ENCODE assay signal across 9 cellular contexts in the genomic region with DNA sequence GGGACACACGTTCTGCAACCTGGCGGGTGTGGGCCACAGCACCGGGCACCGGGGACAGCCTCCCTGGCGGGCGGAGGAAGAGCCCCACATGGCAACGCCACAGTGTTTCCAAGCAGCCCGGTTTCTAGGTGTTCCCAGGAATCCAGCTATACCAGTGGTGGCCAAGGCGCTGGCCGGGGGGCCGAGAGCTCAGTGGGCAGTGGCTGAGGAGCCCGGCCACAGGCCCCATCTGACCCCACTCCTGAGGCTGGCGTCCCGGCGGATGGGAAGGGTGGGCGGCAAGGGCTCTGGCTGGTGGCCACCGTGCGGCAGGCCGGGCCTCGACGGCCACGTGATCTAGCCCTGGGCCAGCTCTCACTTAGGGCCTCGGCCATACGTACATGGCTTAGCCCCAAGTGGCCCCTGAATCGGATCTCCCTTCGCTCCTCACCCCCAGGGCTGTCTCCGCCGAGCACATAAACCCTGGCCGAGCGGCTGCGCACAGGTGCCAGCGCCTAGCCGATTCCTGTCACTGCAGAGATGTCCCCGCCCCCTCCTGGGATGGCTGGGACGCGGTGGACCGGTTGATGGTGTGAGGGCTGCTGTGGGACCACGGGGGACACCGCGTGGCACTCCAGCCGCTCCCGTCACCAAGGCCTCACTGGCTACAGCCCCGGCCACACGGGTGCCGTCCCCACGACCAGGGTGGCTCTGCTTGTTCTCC.
DNase-seq lines count a peak whose midpoint lies in the region; ATAC-seq and TF ChIP-seq lines count a peak whose summit lies in the region.
"Had no signal": no experiment of that assay in that cellular context is flagged by ENCODE, and none has a peak within 500 bp of the region (broad histone marks: within the 10 kb centered on the region; RNA-seq: fewer than 3 reads in every experiment).

No MANE protein-coding gene starts in this region.

- H3K27ac ChIP-seq in adipose tissue (ENCODE audit: low read depth, low read length) (peak overlapping the region; percentile 38), prostate gland (peak overlapping the region; percentile 66 to 74)

- DNase-seq in AG10803 (ENCODE audit: low read depth) = peak; percentile 74
- DNase-seq in hepatic stellate cell (ENCODE audit: low spot score) = peak; percentile 82
- no peak for DNase-seq in prostate gland (ENCODE audit: low spot score)
- DNase-seq in HAP-1 (ENCODE audit: low spot score in 2 of 2) = no peak
- no peak for DNase-seq in activated CD4-positive, CD25-positive, alpha-beta regulatory T cell treated with anti-CD3 and anti-CD28 coated beads, Interleukin-2, amount 50 U/mL, for 72 hours
- DNase-seq in activated naive CD4-positive, alpha-beta T cell (lab: John Stamatoyannopoulos, UW) = no peak
- DNase-seq: NCI-H2081 had no signal

- no peaks in the 10 kb centered on the region for H3K27me3 ChIP-seq in prostate gland (replicated peaks; ENCODE audit: insufficient read depth)
- H3K27me3 ChIP-seq in HAP-1 (ENCODE audit: low read depth) = no peaks in the 10 kb centered on the region

- ATAC-seq in HG03196 (IDR thresholded peaks at IDR 0.05; ENCODE audit: unreplicated experiment) = no peak

- H3K4me3 ChIP-seq in AG10803 (ENCODE audit: low read length) (no peak overlapping the region), prostate gland (peak overlapping the region in 1 of 2 donors; percentile 3), HAP-1 (no peak overlapping the region)

- TF ChIP-seq POLR2A in prostate gland (IDR thresholded peaks at IDR 0.05) = no peak

- H3K36me3 ChIP-seq in prostate gland = no peaks in the 10 kb centered on the region
- no peaks in the 10 kb centered on the region for H3K36me3 ChIP-seq in HAP-1 (replicated peaks)

- peaks cover 23% of the 10 kb centered on the region for H3K4me1 ChIP-seq in prostate gland (replicated peaks)
- H3K4me1 ChIP-seq in HAP-1 = no peaks in the 10 kb centered on the region

- in situ Hi-C loops in HAP-1 (cut with MboI; ENCODE audit: low sequenced_read_pairs) = no loop called here

- WGBS in adipose tissue, 3 donors = 63 to 75% (median 70%) methylated on average over 41 to 46 of the region's 46 CpGs
- WGBS in prostate gland = 34% methylated on average over 39 of the region's 46 CpGs

- no peak for TF ChIP-seq CTCF in AG10803 (conservative IDR thresholded peaks at IDR 0.05; ENCODE audit: low read length)
- no peak for TF ChIP-seq CTCF in prostate gland (IDR thresholded peaks at IDR 0.05)

- H3K9me3 ChIP-seq in prostate gland (no peaks in the 10 kb centered on the region), HAP-1 (no peaks in the 10 kb centered on the region)

- intact Hi-C loops in prostate gland (cut with DNase I) = loop anchor here (2.0 kb wide), 1 partner anchor 58 kb away; no protein-coding TSS in a partner anchor

Comparison
In these comparisons a context has a peak if more than half of its experiments do, and no peak if none do; other contexts are left out.
1. DNase-seq: peak in AG10803 (single experiment) and hepatic stellate cell (single experiment); none in prostate gland (single experiment), HAP-1 (0 of 2), activated CD4-positive, CD25-positive, alpha-beta regulatory T cell treated with anti-CD3 and anti-CD28 coated beads, Interleukin-2, amount 50 U/mL, for 72 hours (single experiment) and activated naive CD4-positive, alpha-beta T cell (0 of 4).